ENCODE assay signal across 28 cellular contexts in the genomic region with DNA sequence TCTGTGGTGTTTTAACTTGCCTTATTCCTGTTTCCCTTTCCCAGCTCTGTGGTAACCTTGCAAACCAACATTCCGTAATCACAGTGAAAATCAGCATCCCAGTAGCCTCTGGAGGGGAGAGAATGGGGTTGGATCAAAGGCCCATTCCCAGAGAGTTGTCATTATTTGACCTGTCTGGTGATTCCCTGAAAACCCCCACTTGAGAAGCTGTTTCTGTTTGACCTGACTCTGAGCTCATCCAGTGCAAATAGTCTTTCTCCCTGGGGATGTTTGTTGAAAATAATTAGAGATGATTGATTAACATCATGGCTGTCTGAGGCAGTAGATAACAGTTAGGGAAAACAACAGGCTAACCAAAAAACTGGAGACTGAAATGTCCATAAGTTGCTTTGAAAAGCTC. TPM values are rescaled to one million over a fixed set of nuclear protein-coding genes. Genes with fewer than 3 reads are reported as not detected.
"Had no signal": no experiment of that assay in that cellular context is flagged by ENCODE, and none has a peak within 500 bp of the region (broad histone marks: within the 10 kb centered on the region; RNA-seq: fewer than 3 reads in every experiment).

No MANE protein-coding gene starts in this region.

- H3K4me1 Mint-ChIP-seq: activated B cell treated with CpG ODN at 0.5 μM for 24 hours; activated CD4-positive, alpha-beta T cell treated with anti-CD3 and anti-CD28 coated beads, Interleukin-2, amount 10 ng/mL, durations not matched to agents 24 days and 14 days; activated naive CD4-positive, alpha-beta T cell treated with anti-CD3 and anti-CD28 coated beads, Interleukin-2, amount 10 ng/mL, durations not matched to agents 7 days and 5 days; activated naive CD8-positive, alpha-beta T cell treated with anti-CD3 and anti-CD28 coated beads for 36 hours had no signal

- DNase-seq: activated B cell treated with CpG ODN at 0.5 μM for 24 hours; activated CD4-positive, alpha-beta memory T cell treated with anti-CD3 and anti-CD28 coated beads for 36 hours; activated CD4-positive, alpha-beta T cell treated with anti-CD3 and anti-CD28 coated beads for 1 hour; activated CD4-positive, alpha-beta T cell treated with anti-CD3 and anti-CD28 coated beads, Interleukin-2, amount 10 ng/mL, durations not matched to agents 24 days and 14 days; activated CD8-positive, alpha-beta memory T cell treated with anti-CD3 and anti-CD28 coated beads for 24 hours; activated effector memory CD4-positive, alpha-beta T cell treated with anti-CD3 and anti-CD28 coated beads, Interleukin-2, amount 50 U/mL, for 16 hours; activated naive CD4-positive, alpha-beta T cell treated with anti-CD3 and anti-CD28 coated beads, Interleukin-2, amount 10 ng/mL, durations not matched to agents 7 days and 5 days; activated naive CD8-positive, alpha-beta T cell treated with anti-CD3 and anti-CD28 coated beads for 36 hours; activated T-cell treated with anti-CD3 and anti-CD28 coated beads, Interleukin-2, amount 50 U/mL, for 4 hours; adrenal gland; anterior cingulate cortex; cerebellar nuclear complex; Kasumi-1; NCI-H1105 treated with DMSO at 0.1 percent for 48 hours; NCI-H1436 treated with DMSO at 0.1 percent for 48 hours; NCI-H1930; NCI-H2171; NCI-H2227 treated with DMSO at 0.1 percent for 48 hours; NCI-H446 treated with DMSO at 0.1 percent for 48 hours; NCI-H524 treated with DMSO at 0.1 percent for 48 hours; NCI-H774; PC-3; SHP77; T-helper 9 cell had no signal

- H3K27ac ChIP-seq: adrenal gland, SJSA1 had no signal

- H3K27me3 Mint-ChIP-seq: activated B cell treated with CpG ODN at 0.5 μM for 24 hours; activated CD4-positive, alpha-beta memory T cell treated with anti-CD3 and anti-CD28 coated beads for 36 hours; activated naive CD8-positive, alpha-beta T cell treated with anti-CD3 and anti-CD28 coated beads for 36 hours had no signal

- H3K27ac Mint-ChIP-seq: activated B cell treated with CpG ODN at 0.5 μM for 24 hours; activated CD4-positive, alpha-beta memory T cell treated with anti-CD3 and anti-CD28 coated beads for 36 hours; activated CD4-positive, alpha-beta T cell treated with anti-CD3 and anti-CD28 coated beads, Interleukin-2, amount 10 ng/mL, durations not matched to agents 24 days and 14 days; activated naive CD4-positive, alpha-beta T cell treated with anti-CD3 and anti-CD28 coated beads, Interleukin-2, amount 10 ng/mL, durations not matched to agents 7 days and 5 days; activated naive CD8-positive, alpha-beta T cell treated with anti-CD3 and anti-CD28 coated beads for 36 hours; T-helper 1 cell treated with Interleukin-12 subunit alpha and Interleukin-12 subunit beta and Interleukin-4 antibody, amounts not matched to agents 30 μg/mL and 1 μg/mL, for 36 hours had no signal

- ATAC-seq: activated T-cell treated with anti-CD3 and anti-CD28 coated beads, Interleukin-2, amount 50 U/mL, for 4 hours; K562 had no signal

- H3K27me3 ChIP-seq: adrenal gland, SJSA1 had no signal

- H3K36me3 ChIP-seq: adrenal gland, SJSA1 had no signal

- H3K4me3 ChIP-seq: adrenal gland, K562, SJSA1 had no signal

- H3K4me3 Mint-ChIP-seq: activated B cell treated with CpG ODN at 0.5 μM for 24 hours; activated CD4-positive, alpha-beta memory T cell treated with anti-CD3 and anti-CD28 coated beads for 36 hours; activated CD4-positive, alpha-beta T cell treated with anti-CD3 and anti-CD28 coated beads, Interleukin-2, amount 10 ng/mL, durations not matched to agents 24 days and 14 days; activated naive CD4-positive, alpha-beta T cell treated with anti-CD3 and anti-CD28 coated beads, Interleukin-2, amount 10 ng/mL, durations not matched to agents 7 days and 5 days; activated naive CD8-positive, alpha-beta T cell treated with anti-CD3 and anti-CD28 coated beads for 36 hours; activated T-cell treated with anti-CD3 and anti-CD28 coated beads, Interleukin-2, amount 50 U/mL, for 4 hours; T-helper 1 cell treated with Interleukin-12 subunit alpha and Interleukin-12 subunit beta and Interleukin-4 antibody, amounts not matched to agents 30 μg/mL and 1 μg/mL, for 36 hours had no signal

RNA-seq across cellular contexts. Expression of gene CACNG1, which starts 3.0 kb away (rescaled TPM):
- total RNA-seq: activated B cell treated with CpG ODN at 0.5 μM for 24 hours; activated CD4-positive, alpha-beta memory T cell treated with anti-CD3 and anti-CD28 coated beads for 36 hours; activated CD4-positive, alpha-beta T cell treated with anti-CD3 and anti-CD28 coated beads, Interleukin-2, amount 10 ng/mL, durations not matched to agents 24 days and 14 days; activated naive CD8-positive, alpha-beta T cell treated with anti-CD3 and anti-CD28 coated beads for 36 hours; activated T-cell treated with anti-CD3 and anti-CD28 coated beads, Interleukin-2, amount 50 U/mL, for 4 hours; cardiac septum; K562; PC-3 had no signal
